In the genomic region with DNA sequence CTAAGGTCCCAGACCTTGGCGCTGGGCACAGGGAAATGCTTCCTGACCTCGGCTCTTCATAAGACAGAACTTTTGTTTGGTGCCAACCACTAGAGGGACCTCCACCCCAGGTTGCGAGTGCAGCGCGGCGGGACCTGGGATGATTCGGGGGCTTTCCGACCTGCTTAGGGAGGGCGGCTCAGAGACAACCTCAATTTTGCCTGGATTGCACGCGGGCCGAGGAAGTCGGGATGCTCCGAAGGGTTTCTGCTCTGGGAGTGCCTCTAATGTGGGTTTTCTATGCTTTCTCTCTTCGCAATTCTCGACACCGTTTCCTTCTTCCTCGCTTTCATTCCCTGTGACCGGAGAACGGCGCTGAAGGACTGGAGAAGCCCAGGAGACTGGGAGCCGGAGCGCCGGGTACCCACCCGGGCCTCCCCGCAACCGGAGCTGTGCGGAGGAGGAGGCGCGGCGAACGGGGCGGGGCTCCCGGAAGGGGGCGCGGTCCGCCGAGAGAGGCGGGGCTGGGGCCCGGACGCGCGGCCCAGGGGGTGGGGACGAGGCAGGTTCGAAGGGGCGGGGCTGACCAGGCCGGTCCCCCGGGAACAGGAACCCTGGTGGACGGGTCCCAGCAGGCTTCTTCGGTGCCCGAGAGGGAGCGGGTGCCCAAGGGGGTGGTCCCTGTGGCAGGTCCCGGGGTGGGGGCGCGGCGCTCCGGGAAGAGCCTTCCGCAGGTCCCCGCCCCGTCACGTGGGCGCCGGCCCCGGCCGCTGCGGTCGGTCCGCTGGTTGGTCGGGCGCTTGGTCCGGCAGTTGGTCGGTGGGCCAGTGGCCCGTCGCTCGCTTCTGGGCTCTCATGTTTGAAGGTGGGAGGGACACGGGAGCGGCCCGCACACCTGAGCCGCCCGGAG, we compare ENCODE assay signal across 8 cellular contexts. TPM values are rescaled to one million over a fixed set of nuclear protein-coding genes. Genes with fewer than 3 reads are reported as not detected.
A peak's percentile ranks its signal among the peaks of the same experiment; 100 is the strongest.
DNase-seq lines count a peak whose midpoint lies in the region; TF ChIP-seq lines count a peak whose summit lies in the region.

A gene (plus strand): TSS at position 790 of the 889 bp plus-strand sequence. CDS start 35,477 bp downstream, outside the sequence.

- peaks cover 19% of the 10 kb centered on the region for H3K4me1 ChIP-seq in skeletal muscle satellite cell (ENCODE audit: control insufficient read depth, insufficient read depth, low read length)

- H3K27me3 ChIP-seq in brain microvascular endothelial cell (replicated peaks) (peaks cover 12% of the 10 kb centered on the region), skeletal muscle satellite cell (ENCODE audit: control insufficient read depth, insufficient read depth, low read length) (peaks cover 40% of the 10 kb centered on the region)

- peak within 1 kb of the TSS; percentile 100 for H3K4me2 ChIP-seq in skeletal muscle satellite cell (ENCODE audit: low read length)

- peak within 1 kb of the TSS; percentile 75 for H3K9ac ChIP-seq in skeletal muscle satellite cell (ENCODE audit: low read depth, low read length)

- no peak within 1 kb of the TSS for H3K27ac ChIP-seq in brain microvascular endothelial cell

- in situ Hi-C loops in GM13976 (cut with MboI; ENCODE audit: low sequenced_read_pairs, unreplicated experiment): loop anchor here (25.0 kb wide), 1 partner anchor 474 kb away; a partner anchor contains a TSS
- in situ Hi-C loops in brain microvascular endothelial cell (cut with HindIII; ENCODE audit: low pct_ligation_motif_present, low sequenced_read_pairs): no loop called here

- H3K36me3 ChIP-seq in brain microvascular endothelial cell (replicated peaks) (no peaks in the 10 kb centered on the region), skeletal muscle satellite cell (ENCODE audit: insufficient read depth, low read length) (no peaks in the 10 kb centered on the region)

- H3K9me3 ChIP-seq in iPS-18c (ENCODE audit: control insufficient read depth, insufficient read depth, low read length) (no peaks in the 10 kb centered on the region), skeletal muscle satellite cell (replicated peaks; ENCODE audit: low read length) (no peaks in the 10 kb centered on the region)

- TF ChIP-seq CTCF in GM13976 (IDR thresholded peaks at IDR 0.05; ENCODE audit: borderline replicate concordance, control extremely low read depth, extremely low read depth, insufficient read depth, missing control alignments) (peak; percentile 48), HFF-Myc (IDR thresholded peaks at IDR 0.05; ENCODE audit: low read depth, low read length, missing control alignments) (peak; percentile 75), brain microvascular endothelial cell (IDR thresholded peaks at IDR 0.05; ENCODE audit: low read depth, low read length, missing control alignments) (peak; percentile 87)

- DNase-seq in GM13976 (ENCODE audit: low spot score) (peak; percentile 94), HFF-Myc (ENCODE audit: extremely low read depth, low read depth) (peak; percentile 21), NAMALWA (ENCODE audit: low spot score) (peak; percentile 88), UCSD-AML1 (lab: John Stamatoyannopoulos, UW; ENCODE audit: unreplicated experiment) (peak; percentile 82), brain microvascular endothelial cell (peak; percentile 25), GF-D8 (lab: John Stamatoyannopoulos, UW) (no peak)

- H3K4me3 ChIP-seq in HFF-Myc (replicated peaks; ENCODE audit: low read depth, low read length) (peak within 1 kb of the TSS; percentile 52), brain microvascular endothelial cell (ENCODE audit: low read depth, low read length) (peak within 1 kb of the TSS; percentile 69), iPS-18c (ENCODE audit: insufficient read depth, low read depth, low read length) (peak within 1 kb of the TSS; percentile 80), skeletal muscle satellite cell (ENCODE audit: low read length) (peak within 1 kb of the TSS; percentile 92)

RNA-seq across cellular contexts. Expression of the gene that starts here (rescaled TPM):
- total RNA-seq in skeletal muscle satellite cell (2012; rRNA removed): 2.0 and 4.2 TPM in 2 replicates
